ENCODE assay signal across 40 cellular contexts in the genomic region with DNA sequence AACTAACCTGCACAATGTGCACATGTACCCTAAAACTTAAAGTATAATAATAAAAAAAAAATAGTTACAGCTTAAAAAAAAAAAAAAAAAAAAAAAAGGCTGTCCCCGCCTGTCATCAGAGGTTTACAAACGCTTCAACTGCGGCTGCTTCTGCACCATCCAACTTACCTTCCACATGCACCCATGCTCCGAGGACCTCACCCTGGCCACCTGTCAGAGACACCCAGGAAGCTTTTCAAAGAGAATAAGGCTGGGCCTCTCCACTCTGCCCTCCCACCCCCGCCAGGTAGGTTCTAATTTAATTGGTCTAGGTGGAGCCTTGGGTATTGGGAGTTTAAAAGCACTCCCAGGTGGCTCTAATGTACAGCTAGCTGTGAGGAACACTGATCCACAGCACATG.
"Had no signal": no experiment of that assay in that cellular context is flagged by ENCODE, and none has a peak within 500 bp of the region (broad histone marks: within the 10 kb centered on the region; RNA-seq: fewer than 3 reads in every experiment).

No MANE protein-coding gene starts in this region.

- H3K36me3 Mint-ChIP-seq: activated naive CD4-positive, alpha-beta T cell treated with anti-CD3 and anti-CD28 coated beads, Interleukin-2, amount 10 ng/mL, durations not matched to agents 7 days and 5 days; activated naive CD4-positive, alpha-beta T cell treated with anti-CD3 and anti-CD28 coated beads, Interleukin-2, amount 50 U/mL, for 24 hours; activated naive CD4-positive, alpha-beta T cell treated with anti-CD3 and anti-CD28 coated beads, Interleukin-2, amount 50 U/mL, for 72 hours; activated naive CD8-positive, alpha-beta T cell; activated naive CD8-positive, alpha-beta T cell treated with anti-CD3 and anti-CD28 coated beads for 36 hours; activated naive CD8-positive, alpha-beta T cell treated with anti-CD3 and anti-CD28 coated beads, Interleukin-2, amount 10 ng/mL, durations not matched to agents 7 days and 5 days; brain had no signal

- ATAC-seq: activated naive CD4-positive, alpha-beta T cell treated with anti-CD3 and anti-CD28 coated beads, Interleukin-2, amount 50 U/mL, for 72 hours; activated naive CD8-positive, alpha-beta T cell treated with anti-CD3 and anti-CD28 coated beads, Interleukin-2, amount 50 U/mL, for 24 hours; activated T-cell treated with anti-CD3 and anti-CD28 coated beads, Interleukin-2, amount 50 U/mL, for 4 hours; activated T-cell treated with anti-CD3 and anti-CD28 coated beads, Interleukin-2, amount 50 U/mL, for 72 hours; activated T-helper 17 cell treated with anti-CD3 and anti-CD28 coated beads, Interleukin-2, amount 50 U/mL, for 72 hours; body of pancreas had no signal

- H3K27ac Mint-ChIP-seq: activated naive CD4-positive, alpha-beta T cell treated with anti-CD3 and anti-CD28 coated beads for 36 hours; activated naive CD4-positive, alpha-beta T cell treated with anti-CD3 and anti-CD28 coated beads, Interleukin-2, amount 10 ng/mL, durations not matched to agents 7 days and 5 days; activated naive CD4-positive, alpha-beta T cell treated with anti-CD3 and anti-CD28 coated beads, Interleukin-2, amount 50 U/mL, for 24 hours; activated naive CD8-positive, alpha-beta T cell; activated naive CD8-positive, alpha-beta T cell treated with anti-CD3 and anti-CD28 coated beads for 36 hours; activated naive CD8-positive, alpha-beta T cell treated with anti-CD3 and anti-CD28 coated beads, Interleukin-2, amount 10 ng/mL, durations not matched to agents 7 days and 5 days; activated naive CD8-positive, alpha-beta T cell treated with anti-CD3 and anti-CD28 coated beads, Interleukin-2, amount 50 U/mL, for 24 hours; activated T-cell treated with anti-CD3 and anti-CD28 coated beads, Interleukin-2, amount 50 U/mL, for 24 hours; activated T-cell treated with anti-CD3 and anti-CD28 coated beads, Interleukin-2, amount 50 U/mL, for 72 hours; activated T-helper 1 cell treated with anti-CD3 and anti-CD28 coated beads, Interleukin-12 subunit alpha, Interleukin-12 subunit beta, Interleukin-2, Interleukin-4 antibody, amounts not matched to agents 30 ng/mL and 10 ng/mL and 1 ng/mL, durations not matched to agents 14 hours and 24 hours and 36 hours; activated T-helper 17 cell treated with anti-CD3 and anti-CD28 coated beads, Interleukin-2, amount 50 U/mL, for 72 hours; activated T-helper 2 cell treated with anti-CD3 and anti-CD28 coated beads, Interferon-gamma antibody, Interleukin-2, Interleukin-4, amounts not matched to agents 10 μg/mL and 5 μg/mL and 100 μg/mL, durations not matched to agents 14 hours and 24 hours and 36 hours; brain had no signal

- H3K9me3 Mint-ChIP-seq: activated naive CD4-positive, alpha-beta T cell treated with anti-CD3 and anti-CD28 coated beads for 36 hours; activated naive CD4-positive, alpha-beta T cell treated with anti-CD3 and anti-CD28 coated beads, Interleukin-2, amount 10 ng/mL, durations not matched to agents 7 days and 5 days; activated naive CD4-positive, alpha-beta T cell treated with anti-CD3 and anti-CD28 coated beads, Interleukin-2, amount 50 U/mL, for 24 hours; activated naive CD4-positive, alpha-beta T cell treated with anti-CD3 and anti-CD28 coated beads, Interleukin-2, amount 50 U/mL, for 72 hours; activated naive CD8-positive, alpha-beta T cell treated with anti-CD3 and anti-CD28 coated beads for 36 hours; activated naive CD8-positive, alpha-beta T cell treated with anti-CD3 and anti-CD28 coated beads, Interleukin-2, amount 10 ng/mL, durations not matched to agents 7 days and 5 days; activated naive CD8-positive, alpha-beta T cell treated with anti-CD3 and anti-CD28 coated beads, Interleukin-2, amount 50 U/mL, for 24 hours; activated T-cell treated with anti-CD3 and anti-CD28 coated beads, Interleukin-2, amount 50 U/mL, for 24 hours; activated T-cell treated with anti-CD3 and anti-CD28 coated beads, Interleukin-2, amount 50 U/mL, for 4 hours; activated T-cell treated with anti-CD3 and anti-CD28 coated beads, Interleukin-2, amount 50 U/mL, for 72 hours; activated T-helper 1 cell treated with anti-CD3 and anti-CD28 coated beads, Interleukin-12 subunit alpha, Interleukin-12 subunit beta, Interleukin-2, Interleukin-4 antibody, amounts not matched to agents 30 ng/mL and 10 ng/mL and 1 ng/mL, durations not matched to agents 14 hours and 24 hours and 36 hours; activated T-helper 17 cell treated with anti-CD3 and anti-CD28 coated beads, Interleukin-2, amount 50 U/mL, for 72 hours; activated T-helper 2 cell treated with anti-CD3 and anti-CD28 coated beads, Interferon-gamma antibody, Interleukin-2, Interleukin-4, amounts not matched to agents 10 μg/mL and 5 μg/mL and 100 μg/mL, durations not matched to agents 14 hours and 24 hours and 36 hours; central memory CD8-positive, alpha-beta T cell had no signal

- FAIRE-seq: astrocyte, bronchial epithelial cell had no signal

- H3K9me3 ChIP-seq: adrenal gland, ascending aorta, body of pancreas, breast epithelium had no signal

- H3K36me3 ChIP-seq: adrenal gland, ascending aorta, brain microvascular endothelial cell, breast epithelium, cardiac muscle cell had no signal

- H3K4me1 ChIP-seq: adrenal gland, ascending aorta, body of pancreas, breast epithelium had no signal

- H3K4me3 ChIP-seq: adrenal gland, ascending aorta, body of pancreas, breast epithelium, cardiac muscle cell had no signal

- H3K27ac ChIP-seq: adrenal gland, ascending aorta, body of pancreas, brain microvascular endothelial cell, breast epithelium, cardiac muscle cell had no signal

- H3K4me3 Mint-ChIP-seq: activated naive CD4-positive, alpha-beta T cell treated with anti-CD3 and anti-CD28 coated beads for 36 hours; activated naive CD4-positive, alpha-beta T cell treated with anti-CD3 and anti-CD28 coated beads, Interleukin-2, amount 10 ng/mL, durations not matched to agents 7 days and 5 days; activated naive CD4-positive, alpha-beta T cell treated with anti-CD3 and anti-CD28 coated beads, Interleukin-2, amount 50 U/mL, for 24 hours; activated naive CD8-positive, alpha-beta T cell; activated naive CD8-positive, alpha-beta T cell treated with anti-CD3 and anti-CD28 coated beads for 36 hours; activated naive CD8-positive, alpha-beta T cell treated with anti-CD3 and anti-CD28 coated beads, Interleukin-2, amount 10 ng/mL, durations not matched to agents 7 days and 5 days; activated naive CD8-positive, alpha-beta T cell treated with anti-CD3 and anti-CD28 coated beads, Interleukin-2, amount 50 U/mL, for 24 hours; activated T-cell treated with anti-CD3 and anti-CD28 coated beads, Interleukin-2, amount 50 U/mL, for 24 hours; activated T-cell treated with anti-CD3 and anti-CD28 coated beads, Interleukin-2, amount 50 U/mL, for 4 hours; activated T-cell treated with anti-CD3 and anti-CD28 coated beads, Interleukin-2, amount 50 U/mL, for 72 hours; activated T-helper 1 cell treated with anti-CD3 and anti-CD28 coated beads, Interleukin-12 subunit alpha, Interleukin-12 subunit beta, Interleukin-2, Interleukin-4 antibody, amounts not matched to agents 30 ng/mL and 10 ng/mL and 1 ng/mL, durations not matched to agents 14 hours and 24 hours and 36 hours; activated T-helper 17 cell treated with anti-CD3 and anti-CD28 coated beads, Interleukin-2, amount 50 U/mL, for 72 hours; brain; central memory CD8-positive, alpha-beta T cell had no signal

- H3K27me3 ChIP-seq: adrenal gland, ascending aorta, body of pancreas, brain microvascular endothelial cell, breast epithelium, cardiac muscle cell had no signal

- H3K27me3 Mint-ChIP-seq: activated naive CD8-positive, alpha-beta T cell; activated naive CD8-positive, alpha-beta T cell treated with anti-CD3 and anti-CD28 coated beads for 36 hours; activated naive CD8-positive, alpha-beta T cell treated with anti-CD3 and anti-CD28 coated beads, Interleukin-2, amount 10 ng/mL, durations not matched to agents 7 days and 5 days; activated naive CD8-positive, alpha-beta T cell treated with anti-CD3 and anti-CD28 coated beads, Interleukin-2, amount 50 U/mL, for 24 hours; brain had no signal

- H3K4me1 Mint-ChIP-seq: activated naive CD4-positive, alpha-beta T cell treated with anti-CD3 and anti-CD28 coated beads, Interleukin-2, amount 50 U/mL, for 24 hours; activated T-helper 17 cell treated with anti-CD3 and anti-CD28 coated beads, Interleukin-2, amount 50 U/mL, for 72 hours; brain; central memory CD8-positive, alpha-beta T cell had no signal

- DNase-seq: activated effector memory CD4-positive, alpha-beta T cell treated with anti-CD3 and anti-CD28 coated beads, Interleukin-2, amount 50 U/mL, for 16 hours; activated effector memory CD4-positive, alpha-beta T cell treated with Interleukin-2 at 50 U/mL for 16 hours; activated gamma-delta T cell; activated gamma-delta T cell treated with Interleukin-2 at 50 U/mL for 16 hours; activated naive CD4-positive, alpha-beta T cell; activated naive CD4-positive, alpha-beta T cell treated with anti-CD3 and anti-CD28 coated beads for 36 hours; activated naive CD4-positive, alpha-beta T cell treated with anti-CD3 and anti-CD28 coated beads, Interleukin-2, amount 10 ng/mL, durations not matched to agents 7 days and 5 days; activated naive CD4-positive, alpha-beta T cell treated with anti-CD3 and anti-CD28 coated beads, Interleukin-2, amount 50 U/mL, for 16 hours; activated naive CD4-positive, alpha-beta T cell treated with Interleukin-2 at 50 U/mL for 16 hours; activated naive CD8-positive, alpha-beta T cell treated with anti-CD3 and anti-CD28 coated beads for 36 hours; activated naive CD8-positive, alpha-beta T cell treated with anti-CD3 and anti-CD28 coated beads, Interleukin-2, amount 10 ng/mL, durations not matched to agents 7 days and 5 days; activated naive CD8-positive, alpha-beta T cell treated with anti-CD3 and anti-CD28 coated beads, Interleukin-2, amount 50 U/mL, for 24 hours; activated T-cell treated with anti-CD3 and anti-CD28 coated beads, Interleukin-2, amount 50 U/mL, for 1 hour; activated T-cell treated with anti-CD3 and anti-CD28 coated beads, Interleukin-2, amount 50 U/mL, for 24 hours; activated T-cell treated with anti-CD3 and anti-CD28 coated beads, Interleukin-2, amount 50 U/mL, for 4 hours; activated T-cell treated with anti-CD3 and anti-CD28 coated beads, Interleukin-2, amount 50 U/mL, for 48 hours; activated T-cell treated with anti-CD3 and anti-CD28 coated beads, Interleukin-2, amount 50 U/mL, for 72 hours; adrenal gland; amniotic stem cell; amygdala; anterior cingulate cortex; aorta; body of pancreas; brain microvascular endothelial cell; caudate nucleus; central memory CD4-positive, alpha-beta T cell; cerebellar nuclear complex had no signal
